24 cellular contexts compared by ENCODE assay signal in the genomic region with DNA sequence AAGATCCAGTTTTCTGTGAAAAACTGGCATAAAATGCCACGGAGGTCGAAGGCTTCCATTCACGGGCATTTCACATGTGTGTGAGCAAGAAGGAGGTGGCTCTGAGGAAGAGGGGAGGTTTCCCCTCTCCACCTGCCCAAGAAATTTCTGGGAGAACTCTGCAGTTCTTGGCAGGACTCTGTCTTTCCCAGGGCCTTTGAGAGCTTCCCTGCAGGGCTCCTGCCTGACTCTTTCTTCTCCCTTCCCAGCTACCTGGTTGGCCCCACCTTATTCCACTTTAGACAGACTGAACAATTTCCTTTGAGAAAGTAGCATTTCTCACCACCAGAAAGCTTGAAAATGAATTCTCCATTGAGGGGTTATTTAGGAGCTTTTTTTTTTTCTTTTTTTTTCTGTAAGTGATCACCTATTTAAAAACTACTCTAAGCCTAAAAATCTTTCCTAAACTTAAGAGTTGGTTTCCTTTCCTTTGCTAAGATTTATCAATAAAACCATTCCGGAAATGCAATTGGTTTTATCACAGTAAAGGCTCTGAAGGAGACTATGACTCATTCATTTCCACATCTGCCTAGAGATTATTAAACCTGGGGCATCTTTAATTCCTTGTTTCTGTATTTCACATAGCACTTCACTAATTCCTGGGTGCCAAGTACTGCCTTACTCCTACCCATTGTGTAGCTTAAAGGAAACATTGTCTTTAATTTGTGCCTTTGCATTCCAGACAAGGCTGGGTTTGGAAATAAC. TPM values are rescaled to one million over a fixed set of nuclear protein-coding genes. Genes with fewer than 3 reads are reported as not detected.
"Had no signal": no experiment of that assay in that cellular context is flagged by ENCODE, and none has a peak within 500 bp of the region (broad histone marks: within the 10 kb centered on the region; RNA-seq: fewer than 3 reads in every experiment).

No MANE protein-coding gene starts in this region.

- H3K27me3 Mint-ChIP-seq: activated CD8-positive, alpha-beta memory T cell treated with anti-CD3 and anti-CD28 coated beads, Interleukin-2, amount 10 ng/mL, durations not matched to agents 7 days and 5 days; activated naive CD4-positive, alpha-beta T cell treated with anti-CD3 and anti-CD28 coated beads, Interleukin-2, amount 50 U/mL, for 24 hours; activated T-cell treated with anti-CD3 and anti-CD28 coated beads, Interleukin-2, amount 50 U/mL, for 24 hours; central memory CD8-positive, alpha-beta T cell had no signal

- H3K4me1 Mint-ChIP-seq: activated CD8-positive, alpha-beta memory T cell treated with anti-CD3 and anti-CD28 coated beads, Interleukin-2, amount 10 ng/mL, durations not matched to agents 7 days and 5 days; activated naive CD4-positive, alpha-beta T cell treated with anti-CD3 and anti-CD28 coated beads, Interleukin-2, amount 50 U/mL, for 24 hours; central memory CD8-positive, alpha-beta T cell; T-helper 17 cell had no signal

- H3K9me3 Mint-ChIP-seq: activated naive CD4-positive, alpha-beta T cell treated with anti-CD3 and anti-CD28 coated beads, Interleukin-2, amount 50 U/mL, for 24 hours; activated T-cell treated with anti-CD3 and anti-CD28 coated beads, Interleukin-2, amount 50 U/mL, for 24 hours; activated T-helper 1 cell treated with anti-CD3 and anti-CD28 coated beads, Interleukin-12 subunit alpha, Interleukin-12 subunit beta, Interleukin-2, Interleukin-4 antibody, amounts not matched to agents 30 ng/mL and 10 ng/mL and 1 ng/mL, durations not matched to agents 14 hours and 24 hours and 36 hours; central memory CD8-positive, alpha-beta T cell had no signal

- ATAC-seq: activated CD8-positive, alpha-beta memory T cell treated with anti-CD3 and anti-CD28 coated beads, Interleukin-2, amount 10 ng/mL, durations not matched to agents 7 days and 5 days; T-helper 17 cell had no signal

- H3K36me3 Mint-ChIP-seq: activated CD8-positive, alpha-beta memory T cell treated with anti-CD3 and anti-CD28 coated beads, Interleukin-2, amount 10 ng/mL, durations not matched to agents 7 days and 5 days; activated naive CD4-positive, alpha-beta T cell treated with anti-CD3 and anti-CD28 coated beads, Interleukin-2, amount 50 U/mL, for 24 hours had no signal

- H3K4me3 Mint-ChIP-seq: activated CD8-positive, alpha-beta memory T cell treated with anti-CD3 and anti-CD28 coated beads, Interleukin-2, amount 10 ng/mL, durations not matched to agents 7 days and 5 days; activated naive CD4-positive, alpha-beta T cell treated with anti-CD3 and anti-CD28 coated beads, Interleukin-2, amount 50 U/mL, for 24 hours; activated T-cell treated with anti-CD3 and anti-CD28 coated beads, Interleukin-2, amount 50 U/mL, for 24 hours; activated T-helper 1 cell treated with anti-CD3 and anti-CD28 coated beads, Interleukin-12 subunit alpha, Interleukin-12 subunit beta, Interleukin-2, Interleukin-4 antibody, amounts not matched to agents 30 ng/mL and 10 ng/mL and 1 ng/mL, durations not matched to agents 14 hours and 24 hours and 36 hours; central memory CD8-positive, alpha-beta T cell; T-helper 17 cell had no signal

- DNase-seq: activated CD4-positive, alpha-beta T cell treated with anti-CD3 and anti-CD28 coated beads for 48 hours; activated CD4-positive, alpha-beta T cell treated with anti-CD3 and anti-CD28 coated beads, Interleukin-2, amount 50 U/mL, for 48 hours; activated CD4-positive, CD25-positive, alpha-beta regulatory T cell treated with anti-CD3 and anti-CD28 coated beads, Interleukin-2, amount 50 U/mL, for 72 hours; activated CD8-positive, alpha-beta memory T cell treated with anti-CD3 and anti-CD28 coated beads, Interleukin-2, amount 10 ng/mL, durations not matched to agents 7 days and 5 days; activated effector memory CD4-positive, alpha-beta T cell treated with Interleukin-2 at 50 U/mL for 16 hours; activated naive CD4-positive, alpha-beta T cell; activated T-cell treated with anti-CD3 and anti-CD28 coated beads, Interleukin-2, amount 50 U/mL, for 24 hours; aorta; Kasumi-1; KBM-7; NCI-H1105 treated with DMSO at 0.1 percent for 48 hours; NCI-H1930; NCI-H2171 treated with DMSO at 0.1 percent for 48 hours; NCI-H345; NCI-H510A; NCI-H69; NK-92 treated with Interleukin-12 subunit alpha and Interleukin-12 subunit beta, amount 100 ng/mL, for 24 hours; SHP77 treated with DMSO at 0.1 percent for 48 hours; T-helper 17 cell; T1000 had no signal

- FAIRE-seq: TTC549 had no signal

- H3K27ac Mint-ChIP-seq: activated CD8-positive, alpha-beta memory T cell treated with anti-CD3 and anti-CD28 coated beads, Interleukin-2, amount 10 ng/mL, durations not matched to agents 7 days and 5 days; activated naive CD4-positive, alpha-beta T cell treated with anti-CD3 and anti-CD28 coated beads, Interleukin-2, amount 50 U/mL, for 24 hours; activated T-cell treated with anti-CD3 and anti-CD28 coated beads, Interleukin-2, amount 50 U/mL, for 24 hours; activated T-helper 1 cell treated with anti-CD3 and anti-CD28 coated beads, Interleukin-12 subunit alpha, Interleukin-12 subunit beta, Interleukin-2, Interleukin-4 antibody, amounts not matched to agents 30 ng/mL and 10 ng/mL and 1 ng/mL, durations not matched to agents 14 hours and 24 hours and 36 hours; T-helper 17 cell had no signal

RNA-seq across cellular contexts. Expression of a gene that starts 59.3 kb away (rescaled TPM):
- total RNA-seq: activated CD8-positive, alpha-beta memory T cell treated with anti-CD3 and anti-CD28 coated beads, Interleukin-2, amount 10 ng/mL, durations not matched to agents 7 days and 5 days; activated T-helper 1 cell treated with anti-CD3 and anti-CD28 coated beads, Interleukin-12 subunit alpha, Interleukin-12 subunit beta, Interleukin-2, Interleukin-4 antibody, amounts not matched to agents 30 ng/mL and 10 ng/mL and 1 ng/mL, durations not matched to agents 14 hours and 24 hours and 36 hours; aorta; T-helper 17 cell had no signal
- polyA plus RNA-seq: aorta had no signal
